In genomic region chr11:12483604-12484003, GRCh38 we compare ENCODE assay signal across 19 cellular contexts.
DNase-seq lines count a peak whose midpoint lies in the region; ATAC-seq and TF ChIP-seq lines count a peak whose summit lies in the region.
"Had no signal": no experiment of that assay in that cellular context is flagged by ENCODE, and none has a peak within 500 bp of the region (broad histone marks: within the 10 kb centered on the region; RNA-seq: fewer than 3 reads in every experiment).

No MANE protein-coding gene starts in this region.

- TF ChIP-seq POLR2A in vagina (IDR thresholded peaks at IDR 0.05) = no peak

- H3K9me2 ChIP-seq in hepatocyte (replicated peaks; ENCODE audit: insufficient read depth) = no peaks in the 10 kb centered on the region

- peaks cover 3% of the 10 kb centered on the region for H3K36me3 Mint-ChIP-seq in WTC11
- H3K36me3 Mint-ChIP-seq: CD8-positive, alpha-beta T cell had no signal

- POLR2A ChIA-PET in WTC11 (lab: Charles Lee) = no interaction called here

- WGBS in hepatocyte (ENCODE audit: low lambda C conversion rate, missing lambda C conversion rate) = 89% methylated on average over 5 of the region's 5 CpGs
- 52 to 73% (median 65%) methylated on average over 5 of the region's 5 CpGs for WGBS in psoas muscle, 3 donors

- H3K27me3 ChIP-seq in hepatocyte (no peaks in the 10 kb centered on the region), psoas muscle (ENCODE audit: insufficient read depth in 3 of 3, low read length in 2 of 3) (no peaks in the 10 kb centered on the region), vagina (no peaks in the 10 kb centered on the region)
- H3K27me3 ChIP-seq: BLaER1, MG63 had no signal

- H3K9me3 ChIP-seq in hepatocyte (ENCODE audit: low read depth) (peaks cover 4% of the 10 kb centered on the region), psoas muscle (peaks cover 4% of the 10 kb centered on the region), vagina (no peaks in the 10 kb centered on the region)

- no peaks in the 10 kb centered on the region; the same call in 1 of the 2 replicates for H3K27me3 Mint-ChIP-seq in WTC11 (ENCODE audit: low read depth)

- peak; percentile 74 for ATAC-seq in Right ventricle myocardium inferior
- peak in 2 of 4 donors; percentile 17 to 19 for ATAC-seq in psoas muscle
- no peak for ATAC-seq in WTC11
- ATAC-seq in HG03565 (IDR thresholded peaks at IDR 0.05; ENCODE audit: unreplicated experiment) = no peak
- ATAC-seq: CD8-positive, alpha-beta T cell; HepG2 had no signal

- H3K4me3 Mint-ChIP-seq in WTC11 = no peak overlapping the region
- H3K4me3 Mint-ChIP-seq: CD8-positive, alpha-beta T cell had no signal

- no peak overlapping the region for H3K4me3 ChIP-seq in hepatocyte
- no peak overlapping the region for H3K4me3 ChIP-seq in psoas muscle
- no peak overlapping the region for H3K4me3 ChIP-seq in vagina
- H3K4me3 ChIP-seq: BLaER1, MG63 had no signal

- in situ Hi-C loops in ACHN (cut with HindIII; ENCODE audit: low pct_ligation_motif_present, low pct_unique_long_range_greater_than_20kb, low sequenced_read_pairs) = no loop called here

- no peak for DNase-seq in Right ventricle myocardium inferior (ENCODE audit: missing footprints)
- no peak for DNase-seq in cardiac septum (ENCODE audit: low spot score)
- no peak for DNase-seq in hepatocyte (ENCODE audit: low spot score)
- DNase-seq in psoas muscle = no peak
- DNase-seq in vagina (ENCODE audit: extremely low spot score in 2 of 2) = no peak
- DNase-seq in WTC11 (ENCODE audit: low spot score) = no peak
- DNase-seq in ACHN = no peak
- DNase-seq: 8988T; CD8-positive, alpha-beta T cell; GOT3; MG63; NCI-H1092; NCI-H146; NCI-H2081; NCI-H82 had no signal

- no peaks in the 10 kb centered on the region for H3K79me2 ChIP-seq in hepatocyte

- no peaks in the 10 kb centered on the region for H4K20me1 ChIP-seq in hepatocyte (ENCODE audit: insufficient read depth, poor library complexity, severe bottlenecking)
- H4K20me1 ChIP-seq: BLaER1 had no signal

- intact Hi-C loops in Right ventricle myocardium inferior (cut with DNase I) (loop anchor here (10.0 kb wide), 2 partner anchors 109 to 411 kb away; partner anchors contain the start of gene PARVA), cardiac septum (cut with DNase I) (no loop called here), psoas muscle (cut with DNase I) (no loop called here), vagina (cut with DNase I) (no loop called here)

- H3K27ac ChIP-seq in hepatocyte (peak overlapping the region; percentile 31), psoas muscle (peak overlapping the region; percentile 54), vagina (peak overlapping the region; percentile 13)
- H3K27ac ChIP-seq: BLaER1, KMS-11 had no signal

- H3K4me1 ChIP-seq in hepatocyte (ENCODE audit: insufficient read depth) (no peaks in the 10 kb centered on the region), psoas muscle (peaks cover 13% of the 10 kb centered on the region), vagina (peaks cover 22% of the 10 kb centered on the region)
- H3K4me1 ChIP-seq: BLaER1 had no signal

- H3K4me2 ChIP-seq in hepatocyte = no peak overlapping the region
- H3K4me2 ChIP-seq: BLaER1, KMS-11 had no signal

- TF ChIP-seq CTCF in hepatocyte (IDR thresholded peaks at IDR 0.05; ENCODE audit: poor library complexity) (no peak), psoas muscle (IDR thresholded peaks at IDR 0.05) (no peak), vagina (IDR thresholded peaks at IDR 0.05) (no peak), WTC11 (IDR thresholded peaks at IDR 0.05) (no peak)

- peaks cover 9% of the 10 kb centered on the region for H3K9me3 Mint-ChIP-seq in WTC11

- CTCF ChIA-PET in WTC11 (lab: Charles Lee) = interaction anchor here (0.6 to 4.9 kb wide), 4 partner anchors 12 to 195 kb away, joined by 3 to 25 read pairs (median 5); no protein-coding TSS in a partner anchor

- H3K27ac Mint-ChIP-seq in WTC11 = no peak overlapping the region
- H3K27ac Mint-ChIP-seq: CD8-positive, alpha-beta T cell had no signal

- H3K4me1 Mint-ChIP-seq in WTC11 = no peaks in the 10 kb centered on the region

- H2AFZ ChIP-seq in hepatocyte = no peak overlapping the region

- no peaks in the 10 kb centered on the region for H3K36me3 ChIP-seq in hepatocyte (replicated peaks; ENCODE audit: insufficient read depth, low read depth)
- H3K36me3 ChIP-seq in psoas muscle (ENCODE audit: insufficient read depth in 1 of 2, low read depth in 1 of 2) = peaks cover 0 to 6% of the 10 kb centered on the region in 2 donors
- peaks cover 0 to 6% of the 10 kb centered on the region in 2 donors for H3K36me3 ChIP-seq in vagina
- H3K36me3 ChIP-seq: BLaER1 had no signal

TF ChIP-seq in WTC11, 78 proteins besides CTCF, POLR2A, EP300 and RAD21:
- TF ChIP-seq GRHL2 (CRISPR knock-in tag; IDR thresholded peaks at IDR 0.05; ENCODE audit: insufficient replicate concordance, severe bottlenecking) (no peak), ATF1 (CRISPR knock-in tag; IDR thresholded peaks at IDR 0.05) (no peak), PRRX2 (CRISPR knock-in tag; IDR thresholded peaks at IDR 0.05) (no peak), CDX4 (CRISPR knock-in tag; IDR thresholded peaks at IDR 0.05; ENCODE audit: borderline replicate concordance) (no peak), RELA (CRISPR knock-in tag; IDR thresholded peaks at IDR 0.05; ENCODE audit: borderline replicate concordance) (no peak), TEAD4 (CRISPR knock-in tag; IDR thresholded peaks at IDR 0.05) (no peak), ZNF121 (CRISPR knock-in tag; IDR thresholded peaks at IDR 0.05) (no peak), NFATC4 (CRISPR knock-in tag; IDR thresholded peaks at IDR 0.05) (no peak), FOXJ3 (CRISPR knock-in tag; IDR thresholded peaks at IDR 0.05; ENCODE audit: borderline replicate concordance) (no peak), FOXP1 (CRISPR knock-in tag; IDR thresholded peaks at IDR 0.05; ENCODE audit: borderline replicate concordance) (no peak), MXD4 (CRISPR knock-in tag; IDR thresholded peaks at IDR 0.05; ENCODE audit: borderline replicate concordance) (no peak), GTF2I (CRISPR knock-in tag; conservative IDR thresholded peaks at IDR 0.05) (no peak), ATF3 (CRISPR knock-in tag; conservative IDR thresholded peaks at IDR 0.05) (no peak), IRF2 (CRISPR knock-in tag; IDR thresholded peaks at IDR 0.05; ENCODE audit: borderline replicate concordance, low read depth) (no peak)
TF ChIP-seq in WTC11: peak in this region for 0.
